In the genomic region with DNA sequence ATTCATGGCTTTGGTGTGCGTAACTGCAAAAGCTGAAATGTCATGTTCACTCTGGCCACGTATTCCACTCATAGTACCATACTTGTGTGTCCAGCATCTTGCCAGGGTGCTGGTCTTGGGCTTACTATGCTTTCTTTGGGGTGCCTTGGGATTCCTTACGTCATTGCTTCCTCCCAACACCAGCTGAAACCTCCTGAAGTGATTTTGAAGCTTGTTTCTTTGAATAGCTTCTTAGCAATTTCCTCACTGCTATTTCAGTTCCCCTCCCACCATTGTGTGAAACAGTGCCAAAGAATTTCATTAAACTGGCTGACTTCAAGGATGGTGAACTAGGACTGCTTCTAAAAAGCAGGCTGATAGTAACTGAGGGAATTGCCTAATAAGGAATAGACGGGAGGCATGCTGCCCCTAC, we compare ENCODE assay signal across 12 cellular contexts. TPM values are rescaled to one million over a fixed set of nuclear protein-coding genes. Genes with fewer than 3 reads are reported as not detected.
DNase-seq lines count a peak whose midpoint lies in the region; ATAC-seq and TF ChIP-seq lines count a peak whose summit lies in the region.
"Had no signal": no experiment of that assay in that cellular context is flagged by ENCODE, and none has a peak within 500 bp of the region (broad histone marks: within the 10 kb centered on the region; RNA-seq: fewer than 3 reads in every experiment).

No MANE protein-coding gene starts in this region.

- H3K4me2 ChIP-seq in BLaER1 (peak overlapping the region; percentile 13; the same call in 1 of the 2 replicates), trophoblast cell (ENCODE audit: low read length) (no peak overlapping the region)

- no peak overlapping the region for H3K4me3 ChIP-seq in BLaER1
- H3K4me3 ChIP-seq in Peyer's patch, result no peak overlapping the region
- no peak overlapping the region for H3K4me3 ChIP-seq in trophoblast cell (ENCODE audit: low read depth, low read length)
- H3K4me3 ChIP-seq: body of pancreas had no signal

- no peaks in the 10 kb centered on the region for H3K9me3 ChIP-seq in BLaER1
- H3K9me3 ChIP-seq in Peyer's patch, result no peaks in the 10 kb centered on the region
- H3K9me3 ChIP-seq in trophoblast cell (ENCODE audit: insufficient read depth, low read depth, low read length), result no peaks in the 10 kb centered on the region
- H3K9me3 ChIP-seq: body of pancreas had no signal

- no peak overlapping the region for H4K91ac ChIP-seq in trophoblast cell (ENCODE audit: low read depth, low read length)

- no CpG with 5 or more reads among the region's 4 CpGs for WGBS in trophoblast cell (ENCODE audit: extremely low coverage, insufficient coverage, insufficient read length)

- no peak overlapping the region for H2AFZ ChIP-seq in trophoblast cell (ENCODE audit: insufficient read depth, low read length, poor library complexity)

- ATAC-seq in GM21825 (IDR thresholded peaks at IDR 0.05; ENCODE audit: unreplicated experiment), result no peak
- ATAC-seq: body of pancreas had no signal

- H3K4ac ChIP-seq in trophoblast cell (ENCODE audit: low read depth, low read length), result no peak overlapping the region

- no peak overlapping the region for H3K23ac ChIP-seq in trophoblast cell (ENCODE audit: low read length)

- H3K4me1 ChIP-seq in BLaER1 (0 out of 2 replicates have a peak, but pooled peaks cover 5% of the 10 kb centered on the region), Peyer's patch (peaks cover 0 to 17% (median 7%) of the 10 kb centered on the region in 4 donors), trophoblast cell (ENCODE audit: control insufficient read depth in 1 of 2, insufficient read depth in 2 of 2, low read length in 2 of 2) (peaks cover 0 to 3% of the 10 kb centered on the region in 2 experiments)
- H3K4me1 ChIP-seq: body of pancreas had no signal

- no peak overlapping the region for H3K9ac ChIP-seq in BLaER1
- H3K9ac ChIP-seq in trophoblast cell (ENCODE audit: low read length), result no peak overlapping the region

- no peak overlapping the region for H4K12ac ChIP-seq in trophoblast cell (ENCODE audit: low read depth, low read length)

- H2BK5ac ChIP-seq in trophoblast cell (ENCODE audit: low read depth, low read length, poor library complexity), result no peak overlapping the region

- H3K79me2 ChIP-seq in trophoblast cell (ENCODE audit: control insufficient read depth, insufficient read depth, low read length, poor library complexity), result no peaks in the 10 kb centered on the region

- peak overlapping the region; percentile 13 for H2BK120ac ChIP-seq in trophoblast cell (ENCODE audit: insufficient read depth, low read length, poor library complexity)

- no peak for TF ChIP-seq POLR2A in Peyer's patch (IDR thresholded peaks at IDR 0.05)

- H3K27ac ChIP-seq in BLaER1, result no peak overlapping the region
- peak overlapping the region; percentile 50 to 75 (median 61) for H3K27ac ChIP-seq in Peyer's patch
- peak overlapping the region; percentile 19 for H3K27ac ChIP-seq in trophoblast cell (ENCODE audit: low read depth, low read length)

- TF ChIP-seq CTCF in Peyer's patch (IDR thresholded peaks at IDR 0.05), result no peak

- H3K27me3 ChIP-seq in BLaER1, result no peaks in the 10 kb centered on the region; the same call in 1 of the 2 replicates
- no peaks in the 10 kb centered on the region for H3K27me3 ChIP-seq in Peyer's patch
- no peaks in the 10 kb centered on the region for H3K27me3 ChIP-seq in trophoblast cell (ENCODE audit: insufficient read depth, low read length)
- H3K27me3 ChIP-seq: body of pancreas had no signal

- no peak overlapping the region for H2BK12ac ChIP-seq in trophoblast cell (ENCODE audit: low read length)

- H4K8ac ChIP-seq in trophoblast cell (ENCODE audit: low read depth, low read length), result peak overlapping the region; percentile 29

- no peak overlapping the region for H2AK5ac ChIP-seq in trophoblast cell (ENCODE audit: low read length)

- no peaks in the 10 kb centered on the region for H3K79me1 ChIP-seq in trophoblast cell (ENCODE audit: low read length)

- H3K36me3 ChIP-seq in BLaER1 (no peaks in the 10 kb centered on the region), Peyer's patch (no peaks in the 10 kb centered on the region), trophoblast cell (ENCODE audit: control insufficient read depth in 1 of 2, insufficient read depth in 2 of 2, low read length in 2 of 2) (no peaks in the 10 kb centered on the region)

- no peak overlapping the region for H3K18ac ChIP-seq in trophoblast cell (ENCODE audit: low read length)

- peak overlapping the region; percentile 42 for H3K14ac ChIP-seq in trophoblast cell (ENCODE audit: low read length)

- peak in 1 of 3 donors; percentile 28 for DNase-seq in Peyer's patch
- DNase-seq in globus pallidus (ENCODE audit: low spot score), result peak; percentile 58
- peak; percentile 15 to 68 for DNase-seq in trophoblast cell
- DNase-seq in stimulated activated CD4-positive, alpha-beta T cell treated with anti-CD3 and anti-CD28 coated beads, Interleukin-4, amount 100 ng/mL, for 1 hour, result no peak
- no peak for DNase-seq in D341Med (ENCODE audit: low spot score)
- DNase-seq in ecto neural progenitor cell (ENCODE audit: low spot score), result no peak
- DNase-seq: HFFc6, NCI-H1092, T-helper 9 cell had no signal

- H4K20me1 ChIP-seq in BLaER1, result no peaks in the 10 kb centered on the region

RNA-seq across cellular contexts. Expression of gene ENTPD1, which starts 36.9 kb away (rescaled TPM):
- 10 to 100 TPM in 3 of 4 donors, 1 to 10 TPM in 1; 5.8 to 73.4 (median 16.8) TPM for total RNA-seq in Peyer's patch
- 1.6 and 1.7 TPM in 2 replicates for polyA plus RNA-seq in trophoblast cell (2013)
- total RNA-seq: HFFc6 had no signal

Comparison
In these comparisons a context has a peak if more than half of its experiments do, and no peak if none do; other contexts are left out.
1. DNase-seq: peak in globus pallidus (single experiment) and trophoblast cell (2 of 2); none in stimulated activated CD4-positive, alpha-beta T cell treated with anti-CD3 and anti-CD28 coated beads, Interleukin-4, amount 100 ng/mL, for 1 hour (single experiment), D341Med (single experiment) and ecto neural progenitor cell (single experiment).